Comparison of ENCODE assay signal across 25 cellular contexts in genomic region chr11:85896871-85897270, GRCh38. TPM values are rescaled to one million over a fixed set of nuclear protein-coding genes. Genes with fewer than 3 reads are reported as not detected.
"Had no signal": no experiment of that assay in that cellular context is flagged by ENCODE, and none has a peak within 500 bp of the region (broad histone marks: within the 10 kb centered on the region; RNA-seq: fewer than 3 reads in every experiment).

No MANE protein-coding gene starts in this region.

- H3K4me1 ChIP-seq: Peyer's patch, SJCRH30 had no signal

- H3K27me3 ChIP-seq: Peyer's patch, SJCRH30 had no signal

- DNase-seq: IMR-90, Karpas-422, KG1, MM.1S, NCI-H1092 treated with DMSO at 0.1 percent for 48 hours, NCI-H1436, NCI-H187, NCI-H2029, NCI-H2081 treated with DMSO at 0.1 percent for 48 hours, NCI-H2171, NCI-H226, NCI-H446, NCI-H510A, NCI-H524 treated with DMSO at 0.1 percent for 48 hours, NCI-H69, NCI-H774, PC-3, Peyer's patch, SHP77 treated with DMSO at 0.1 percent for 48 hours, SJCRH30, T-helper 1 cell had no signal

- H3K9me3 ChIP-seq: Peyer's patch, SJCRH30 had no signal

- H3K4me3 ChIP-seq: Peyer's patch, SJCRH30 had no signal

- H3K36me3 ChIP-seq: Peyer's patch, SJCRH30 had no signal

- H3K27ac ChIP-seq: Peyer's patch, SJCRH30 had no signal

- ATAC-seq: PC-3, Right ventricle myocardium inferior, SK-N-SH treated with all-trans-retinoic acid at 6 μM for 48 hours had no signal

RNA-seq across cellular contexts. Expression of gene CCDC83, which starts 41.7 kb away (rescaled TPM):
- total RNA-seq: HT-29, IMR-90, Peyer's patch, Right ventricle myocardium inferior, RPMI7951, SJCRH30 had no signal
